Comparison of ENCODE assay signal across 20 cellular contexts in genomic region chr13:51112771-51113170, GRCh38. TPM values are rescaled to one million over a fixed set of nuclear protein-coding genes. Genes with fewer than 3 reads are reported as not detected.
DNase-seq lines count a peak whose midpoint lies in the region; ATAC-seq, FAIRE-seq and TF ChIP-seq lines count a peak whose summit lies in the region.
"Had no signal": no experiment of that assay in that cellular context is flagged by ENCODE, and none has a peak within 500 bp of the region (broad histone marks: within the 10 kb centered on the region; RNA-seq: fewer than 3 reads in every experiment).

No MANE protein-coding gene starts in this region.

- H3K4me3 Mint-ChIP-seq in activated T-cell treated with anti-CD3 and anti-CD28 coated beads, Interleukin-2, amount 50 U/mL, for 72 hours: no peak overlapping the region
- H3K4me3 Mint-ChIP-seq: B cell; CD4-positive, alpha-beta T cell; GM23338 had no signal

- no peak overlapping the region for H3K4me3 ChIP-seq in bronchial epithelial cell (ENCODE audit: low read depth, low read length)
- H3K4me3 ChIP-seq: GM12878, GM23338 had no signal

- H3K27ac Mint-ChIP-seq in activated T-cell treated with anti-CD3 and anti-CD28 coated beads, Interleukin-2, amount 50 U/mL, for 72 hours: no peak overlapping the region
- H3K27ac Mint-ChIP-seq: B cell; CD4-positive, alpha-beta T cell; GM23338 had no signal

- no peaks in the 10 kb centered on the region for H3K4me1 Mint-ChIP-seq in activated T-cell treated with anti-CD3 and anti-CD28 coated beads, Interleukin-2, amount 50 U/mL, for 72 hours (ENCODE audit: low read depth)
- H3K4me1 Mint-ChIP-seq: B cell, GM23338 had no signal

- no peaks in the 10 kb centered on the region for H3K36me3 ChIP-seq in bronchial epithelial cell (ENCODE audit: control insufficient read depth, insufficient read depth, low read length)

- no peak for TF ChIP-seq CTCF in bronchial epithelial cell (IDR thresholded peaks at IDR 0.05; ENCODE audit: insufficient read depth, low read length, severe bottlenecking)

- H3K27me3 Mint-ChIP-seq in activated T-cell treated with anti-CD3 and anti-CD28 coated beads, Interleukin-2, amount 50 U/mL, for 72 hours (ENCODE audit: low read depth): peaks cover 6% of the 10 kb centered on the region

- peak; percentile 50 to 78 for ATAC-seq in activated T-cell treated with anti-CD3 and anti-CD28 coated beads, Interleukin-2, amount 50 U/mL, for 72 hours (replicated peaks in 1 of 2)
- no peak for ATAC-seq in GM19397 (IDR thresholded peaks at IDR 0.05; ENCODE audit: unreplicated experiment)
- ATAC-seq: GM12878 had no signal

- peaks cover 0 to 1% of the 10 kb centered on the region in 2 donors for H3K9me3 Mint-ChIP-seq in activated T-cell treated with anti-CD3 and anti-CD28 coated beads, Interleukin-2, amount 50 U/mL, for 72 hours
- H3K9me3 Mint-ChIP-seq: CD4-positive, alpha-beta T cell had no signal

- no peak for FAIRE-seq in bronchial epithelial cell (lab: Jason Lieb, UNC)
- FAIRE-seq: A204.1, GM12878, GM18507 had no signal

- no peak for DNase-seq in activated T-cell treated with anti-CD3 and anti-CD28 coated beads, Interleukin-2, amount 50 U/mL, for 72 hours
- DNase-seq in activated T-cell treated with anti-CD3 and anti-CD28 coated beads for 4 hours: no peak
- DNase-seq in M059J (ENCODE audit: low read depth): peak; percentile 13
- DNase-seq in bronchial epithelial cell (ENCODE audit: low read depth): peak; percentile 46
- DNase-seq in kidney tubule cell (ENCODE audit: low spot score): peak; percentile 23
- no peak for DNase-seq in NCI-H2081 (lab: John Stamatoyannopoulos, UW)
- no peak for DNase-seq in NCI-H446 treated with DMSO at 0.1 percent for 48 hours (lab: John Stamatoyannopoulos, UW)
- DNase-seq: C1 segment of cervical spinal cord; Calu3; CD4-positive, alpha-beta T cell; DMS 273 treated with DMSO at 0.1 percent for 48 hours; H7 had no signal

- H3K27me3 ChIP-seq in bronchial epithelial cell (ENCODE audit: control insufficient read depth, insufficient read depth, low read length): no peaks in the 10 kb centered on the region

- H3K36me3 Mint-ChIP-seq in activated T-cell treated with anti-CD3 and anti-CD28 coated beads, Interleukin-2, amount 50 U/mL, for 72 hours (ENCODE audit: insufficient read depth in 2 of 2): no peaks in the 10 kb centered on the region

RNA-seq across cellular contexts. Expression of gene C13orf42, which starts 1.7 kb away (rescaled TPM):
- not detected for total RNA-seq in activated T-cell treated with anti-CD3 and anti-CD28 coated beads, Interleukin-2, amount 50 U/mL, for 72 hours
- not detected in 2 replicates for total RNA-seq in M059J (2014; rRNA removed; shearing (Covaris generic))
- not detected in 2 replicates for total RNA-seq in bronchial epithelial cell
- total RNA-seq: B cell; Calu3; CD4-positive, alpha-beta T cell; Daoy; G401; GM12878 had no signal

Comparison
In these comparisons a context has a peak if more than half of its experiments do, and no peak if none do; other contexts are left out.
1. DNase-seq: peak in M059J (single experiment), bronchial epithelial cell (single experiment) and kidney tubule cell (single experiment); none in activated T-cell treated with anti-CD3 and anti-CD28 coated beads, Interleukin-2, amount 50 U/mL, for 72 hours (0 of 2), activated T-cell treated with anti-CD3 and anti-CD28 coated beads for 4 hours (single experiment), NCI-H2081 (0 of 2) and NCI-H446 treated with DMSO at 0.1 percent for 48 hours (single experiment).